Comparison of ENCODE assay signal across 8 cellular contexts in genomic region chr22:24951942-24952836, GRCh38.
DNase-seq lines count a peak whose midpoint lies in the region; ATAC-seq lines count a peak whose summit lies in the region.

Gene KIAA1671, plus strand, starts transcription at chr22:24952716. Its CDS starts 75,284 bp downstream, at chr22:25028000.

- ATAC-seq in HG02763 (IDR thresholded peaks at IDR 0.05; ENCODE audit: unreplicated experiment) (peak; percentile 74), GM21367 (IDR thresholded peaks at IDR 0.05; ENCODE audit: unreplicated experiment) (no peak)

- DNase-seq in EH (ENCODE audit: low read depth) (peak; percentile 48), NCI-H510A (lab: John Stamatoyannopoulos, UW) (peak; percentile 56), kidney tubule cell (ENCODE audit: low spot score) (peak; percentile 91)
- DNase-seq in activated CD4-positive, alpha-beta T cell treated with anti-CD3 and anti-CD28 coated beads for 4 hours = peak; percentile 82 to 83
- DNase-seq in stimulated activated CD4-positive, alpha-beta T cell treated with anti-CD3 and anti-CD28 coated beads, Interleukin-15, amount 100 ng/mL, for 48 hours (ENCODE audit: low read depth in 2 of 2) = peak; percentile 67 to 82

- peak within 1 kb of the TSS; percentile 72 for H3K27ac ChIP-seq in cingulate gyrus (ENCODE audit: low read depth, low read length)
